25 cellular contexts compared by ENCODE assay signal in genomic region chr6:40901322-40902055, GRCh38.
DNase-seq lines count a peak whose midpoint lies in the region; ATAC-seq and TF ChIP-seq lines count a peak whose summit lies in the region.
"Had no signal": no experiment of that assay in that cellular context is flagged by ENCODE, and none has a peak within 500 bp of the region (broad histone marks: within the 10 kb centered on the region; RNA-seq: fewer than 3 reads in every experiment).

No MANE protein-coding gene starts in this region.

- no peaks in the 10 kb centered on the region for H3K27me3 ChIP-seq in dorsolateral prefrontal cortex
- no peaks in the 10 kb centered on the region for H3K27me3 ChIP-seq in gastrocnemius medialis
- H3K27me3 ChIP-seq: BE2C, MG63 had no signal

- no peaks in the 10 kb centered on the region for H3K9me3 ChIP-seq in gastrocnemius medialis
- H3K9me3 ChIP-seq: BE2C, MG63 had no signal

- in situ Hi-C loops in gastrocnemius medialis (cut with MboI; ENCODE audit: low sequenced_read_pairs in 4 of 4): no loop called here

- intact Hi-C loops in dorsolateral prefrontal cortex (cut with DNase I) (no loop called here), left ventricle myocardium superior (cut with micrococcal nuclease) (no loop called here), gastrocnemius medialis (cut with DNase I; ENCODE audit: low total_unique reads) (loop anchor here (5.0 kb wide), 1 partner anchor 171 kb away; the partner anchor contains the start of genes NFYA and OARD1)

- H3K36me3 ChIP-seq in gastrocnemius medialis: no peaks in the 10 kb centered on the region
- H3K36me3 ChIP-seq: BE2C, MG63 had no signal

- TF ChIP-seq POLR2A in gastrocnemius medialis (IDR thresholded peaks at IDR 0.05): no peak

- ATAC-seq in left ventricle myocardium superior (peak; percentile 63), gastrocnemius medialis (peak; percentile 81 to 87)
- ATAC-seq: GM12878 had no signal

- TF ChIP-seq CTCF in dorsolateral prefrontal cortex (IDR thresholded peaks at IDR 0.05 in 54 of 56, conservative IDR thresholded peaks at IDR 0.05 in 2 of 56; ENCODE audit: low read depth in 1 of 56, partially characterized antibody in 56 of 56) (no peak), gastrocnemius medialis (IDR thresholded peaks at IDR 0.05 in 4 of 5, conservative IDR thresholded peaks at IDR 0.05 in 1 of 5) (no peak)

- peaks cover 20 to 33% of the 10 kb centered on the region in 2 donors for H3K4me1 ChIP-seq in gastrocnemius medialis
- H3K4me1 ChIP-seq: BE2C had no signal

- no peak overlapping the region for H3K4me3 ChIP-seq in dorsolateral prefrontal cortex
- H3K4me3 ChIP-seq in gastrocnemius medialis: no peak overlapping the region
- H3K4me3 ChIP-seq: GM12878, GM23248, MG63 had no signal

- DNase-seq in EH (ENCODE audit: low read depth) (peak; percentile 12), dorsolateral prefrontal cortex (no peak), left ventricle myocardium superior (no peak), gastrocnemius medialis (peak; percentile 38 to 47), SK-N-DZ (ENCODE audit: low spot score) (no peak), COLO668 (lab: John Stamatoyannopoulos, UW; ENCODE audit: unreplicated experiment) (no peak), anterior cingulate cortex (lab: John Stamatoyannopoulos, UW) (no peak), GDM1 (lab: John Stamatoyannopoulos, UW) (no peak)
- DNase-seq: BE2C; CD4-positive, alpha-beta T cell; DMS153; GM23248; HCEC 1CT; Karpas-422; MG63; NCI-H1092; NCI-H1436 treated with DMSO at 0.1 percent for 48 hours; NCI-H2029 treated with DMSO at 0.1 percent for 48 hours; NCI-H2171; NCI-H446 treated with DMSO at 0.1 percent for 48 hours; NCI-H748 treated with DMSO at 0.1 percent for 48 hours; NK-92 treated with Interleukin-12 subunit alpha and Interleukin-12 subunit beta, amount 100 ng/mL, for 24 hours; SHP77 had no signal

- H3K27ac ChIP-seq in dorsolateral prefrontal cortex (peak overlapping the region in 55 of 59 donors; percentile 4 to 83 (median 55)), gastrocnemius medialis (peak overlapping the region; percentile 76 to 84 (median 80))
- H3K27ac ChIP-seq: GM23248, HL-60 had no signal

Comparison
In these comparisons a context has a peak if more than half of its experiments do, and no peak if none do; other contexts are left out.
1. DNase-seq: peak in EH (single experiment) and gastrocnemius medialis (2 of 2); none in dorsolateral prefrontal cortex (0 of 10), left ventricle myocardium superior (single experiment), SK-N-DZ (single experiment), COLO668 (single experiment), anterior cingulate cortex (0 of 58) and GDM1 (single experiment).